10 cellular contexts compared by ENCODE assay signal in genomic region chr1:26274801-26275425, GRCh38. TPM values are rescaled to one million over a fixed set of nuclear protein-coding genes. Genes with fewer than 3 reads are reported as not detected.
DNase-seq lines count a peak whose midpoint lies in the region; ATAC-seq and TF ChIP-seq lines count a peak whose summit lies in the region.
"Had no signal": no experiment of that assay in that cellular context is flagged by ENCODE, and none has a peak within 500 bp of the region (broad histone marks: within the 10 kb centered on the region; RNA-seq: fewer than 3 reads in every experiment).

No MANE protein-coding gene starts in this region.

- no peaks in the 10 kb centered on the region for H3K9me3 ChIP-seq in body of pancreas
- no peaks in the 10 kb centered on the region for H3K9me3 ChIP-seq in neural progenitor cell (ENCODE audit: low read depth)
- H3K9me3 ChIP-seq: thyroid gland had no signal

- WGBS in body of pancreas, 2 donors: 70 to 80% methylated on average over 11 of the region's 11 CpGs

- peaks cover 4% of the 10 kb centered on the region for H4K20me1 ChIP-seq in neural progenitor cell (ENCODE audit: low read depth)

- no peak overlapping the region for H3K4me2 ChIP-seq in neural progenitor cell

- H3K9ac ChIP-seq in neural progenitor cell: no peak overlapping the region

- H3K4me3 ChIP-seq in body of pancreas (no peak overlapping the region), neural progenitor cell (no peak overlapping the region)
- H3K4me3 ChIP-seq: thyroid gland had no signal

- no peak for TF ChIP-seq CTCF in body of pancreas (IDR thresholded peaks at IDR 0.05)
- no peak for TF ChIP-seq CTCF in GM20000 (IDR thresholded peaks at IDR 0.05; ENCODE audit: extremely low read depth, missing control alignments)
- TF ChIP-seq CTCF in neural progenitor cell (IDR thresholded peaks at IDR 0.05): no peak

- intact Hi-C loops in body of pancreas (cut with DNase I): loop anchor here (5.0 to 10.0 kb wide), 2 partner anchors 42 to 130 kb away; partner anchors contain the start of gene CD52

- peaks cover under 1% of the 10 kb centered on the region for H3K79me2 ChIP-seq in neural progenitor cell (ENCODE audit: low read depth)

- no peaks in the 10 kb centered on the region for H3K9me3 Mint-ChIP-seq in natural killer cell treated with Interleukin-12 subunit alpha and Interleukin-12 subunit beta and Interleukin-15 and Interleukin-18, amount 100 ng/mL, for 72 hours
- no peaks in the 10 kb centered on the region for H3K9me3 Mint-ChIP-seq in neural progenitor cell

- peaks cover 33% of the 10 kb centered on the region for H3F3A ChIP-seq in neural progenitor cell (ENCODE audit: low read depth)

- H3K27ac Mint-ChIP-seq in natural killer cell treated with Interleukin-12 subunit alpha and Interleukin-12 subunit beta and Interleukin-15 and Interleukin-18, amount 100 ng/mL, for 72 hours: peak overlapping the region; percentile 17 to 84
- no peak overlapping the region for H3K27ac Mint-ChIP-seq in neural progenitor cell

- peak overlapping the region in 3 of 4 donors; percentile 95 to 97 (median 95) for H3K27ac ChIP-seq in body of pancreas
- no peak overlapping the region for H3K27ac ChIP-seq in neural progenitor cell

- no peaks in the 10 kb centered on the region for H3K27me3 Mint-ChIP-seq in natural killer cell treated with Interleukin-12 subunit alpha and Interleukin-12 subunit beta and Interleukin-15 and Interleukin-18, amount 100 ng/mL, for 72 hours
- H3K27me3 Mint-ChIP-seq in neural progenitor cell (ENCODE audit: insufficient read depth, low read depth): peaks cover 6% of the 10 kb centered on the region

- no peak for TF ChIP-seq POLR2A in body of pancreas (IDR thresholded peaks at IDR 0.05)
- no peak for TF ChIP-seq POLR2A in GM18505 (IDR thresholded peaks at IDR 0.05; ENCODE audit: borderline replicate concordance, extremely low read depth, insufficient read depth, insufficient read length)

- H3K4me1 ChIP-seq in body of pancreas: peaks cover 44% of the 10 kb centered on the region
- no peaks in the 10 kb centered on the region for H3K4me1 ChIP-seq in neural progenitor cell

- ATAC-seq in body of pancreas (no peak), GM18505 (IDR thresholded peaks at IDR 0.05; ENCODE audit: unreplicated experiment) (no peak), HG03342 (IDR thresholded peaks at IDR 0.05; ENCODE audit: unreplicated experiment) (no peak)
- no peak for ATAC-seq in natural killer cell treated with Interleukin-12 subunit alpha and Interleukin-12 subunit beta and Interleukin-15 and Interleukin-18, amount 100 ng/mL, for 72 hours

- H3K36me3 ChIP-seq in body of pancreas (replicated peaks in 1 of 2; ENCODE audit: insufficient read depth in 1 of 2, low read depth in 2 of 2): peaks cover 0 to 3% of the 10 kb centered on the region in 2 donors
- H3K36me3 ChIP-seq in neural progenitor cell: no peaks in the 10 kb centered on the region

- H3K4me3 Mint-ChIP-seq in natural killer cell treated with Interleukin-12 subunit alpha and Interleukin-12 subunit beta and Interleukin-15 and Interleukin-18, amount 100 ng/mL, for 72 hours: no peak overlapping the region
- no peak overlapping the region for H3K4me3 Mint-ChIP-seq in neural progenitor cell

- DNase-seq in Daoy (ENCODE audit: low read depth) (peak; percentile 16), NOMO-1 treated with dmso at 0.1 percent for 144 hours (lab: John Stamatoyannopoulos, UW; ENCODE audit: unreplicated experiment) (peak; percentile 81), body of pancreas (no peak), GM20000 (ENCODE audit: low spot score) (no peak), neural progenitor cell (ENCODE audit: low spot score) (no peak)
- no peak for DNase-seq in natural killer cell treated with Interleukin-12 subunit alpha and Interleukin-12 subunit beta and Interleukin-15 and Interleukin-18, amount 100 ng/mL, for 72 hours (ENCODE audit: low spot score)

- H3K4me1 Mint-ChIP-seq in natural killer cell treated with Interleukin-12 subunit alpha and Interleukin-12 subunit beta and Interleukin-15 and Interleukin-18, amount 100 ng/mL, for 72 hours (ENCODE audit: low read depth in 2 of 2): peaks cover 45 to 49% of the 10 kb centered on the region in 2 donors
- H3K4me1 Mint-ChIP-seq in neural progenitor cell: peaks cover 30% of the 10 kb centered on the region

- H3K36me3 Mint-ChIP-seq in natural killer cell treated with Interleukin-12 subunit alpha and Interleukin-12 subunit beta and Interleukin-15 and Interleukin-18, amount 100 ng/mL, for 72 hours: peaks cover 20% of the 10 kb centered on the region
- peaks cover 51% of the 10 kb centered on the region for H3K36me3 Mint-ChIP-seq in neural progenitor cell

- H2AFZ ChIP-seq in neural progenitor cell (replicated peaks): no peak overlapping the region

- H3K27me3 ChIP-seq in body of pancreas (no peaks in the 10 kb centered on the region), neural progenitor cell (no peaks in the 10 kb centered on the region)
- H3K27me3 ChIP-seq: thyroid gland had no signal

RNA-seq across cellular contexts. Expression of gene SH3BGRL3, which starts 5.0 kb away (rescaled TPM):
- total RNA-seq in Daoy (2014; rRNA removed; shearing (Covaris generic)): 50.6 and 66.8 TPM in 2 replicates
- total RNA-seq in body of pancreas: 10 to 100 TPM; 38.2 to 43.1 TPM
- total RNA-seq in natural killer cell treated with Interleukin-12 subunit alpha and Interleukin-12 subunit beta and Interleukin-15 and Interleukin-18, amount 100 ng/mL, for 72 hours: 100 to 1,000 TPM; 203 to 249 TPM
- 15.6 and 41.9 TPM in 2 replicates for total RNA-seq in neural progenitor cell (ENCODE audit: low replicate concordance)

RNA-seq across cellular contexts. Expression of gene UBXN11, which starts 31.5 kb away (rescaled TPM):
- 6.0 and 9.0 TPM in 2 replicates for total RNA-seq in Daoy (2014; rRNA removed; shearing (Covaris generic))
- total RNA-seq in body of pancreas (10 to 100 TPM; 12.2 to 14.8 TPM), neural progenitor cell (ENCODE audit: low replicate concordance) (5.9 and 10.2 TPM in 2 replicates)
- total RNA-seq in natural killer cell treated with Interleukin-12 subunit alpha and Interleukin-12 subunit beta and Interleukin-15 and Interleukin-18, amount 100 ng/mL, for 72 hours: 10 to 100 TPM in 1 of 2 donors, 1 to 10 TPM in 1; 9.9 to 24.8 TPM

RNA-seq across cellular contexts. Expression of gene CEP85, which starts 40.9 kb away (rescaled TPM):
- total RNA-seq in Daoy (2014; rRNA removed; shearing (Covaris generic)): 27.4 and 34.5 TPM in 2 replicates
- 1 to 10 TPM; 6.2 to 6.9 TPM for total RNA-seq in body of pancreas
- total RNA-seq in natural killer cell treated with Interleukin-12 subunit alpha and Interleukin-12 subunit beta and Interleukin-15 and Interleukin-18, amount 100 ng/mL, for 72 hours: 10 to 100 TPM; 21.0 to 57.5 TPM
- 41.4 and 54.1 TPM in 2 replicates for total RNA-seq in neural progenitor cell (ENCODE audit: low replicate concordance)

RNA-seq across cellular contexts. Expression of gene CD52, which starts 42.8 kb away (rescaled TPM):
- not detected in 2 replicates for total RNA-seq in Daoy (2014; rRNA removed; shearing (Covaris generic))
- total RNA-seq in body of pancreas (not detected), neural progenitor cell (ENCODE audit: low replicate concordance) (2.5 and 7.3 TPM in 2 replicates)
- 10 to 100 TPM in 1 of 2 donors, 1 to 10 TPM in 1; 8.1 to 17.2 TPM for total RNA-seq in natural killer cell treated with Interleukin-12 subunit alpha and Interleukin-12 subunit beta and Interleukin-15 and Interleukin-18, amount 100 ng/mL, for 72 hours
- total RNA-seq: dermis blood vessel endothelial cell had no signal

Comparison
In these comparisons a context has a peak if more than half of its experiments do, and no peak if none do; other contexts are left out.
1. DNase-seq: peak in Daoy (single experiment) and NOMO-1 treated with dmso at 0.1 percent for 144 hours (single experiment); none in body of pancreas (0 of 4), natural killer cell treated with Interleukin-12 subunit alpha and Interleukin-12 subunit beta and Interleukin-15 and Interleukin-18, amount 100 ng/mL, for 72 hours (single experiment), GM20000 (single experiment) and neural progenitor cell (single experiment).